ENCODE assay signal across 10 cellular contexts in genomic region chr19:3054972-3055740, GRCh38. TPM values are rescaled to one million over a fixed set of nuclear protein-coding genes. Genes with fewer than 3 reads are reported as not detected.
DNase-seq lines count a peak whose midpoint lies in the region; ATAC-seq and TF ChIP-seq lines count a peak whose summit lies in the region.
"Had no signal": no experiment of that assay in that cellular context is flagged by ENCODE, and none has a peak within 500 bp of the region (broad histone marks: within the 10 kb centered on the region; RNA-seq: fewer than 3 reads in every experiment).

No MANE protein-coding gene starts in this region.

- TF ChIP-seq POLR2A in esophagus muscularis mucosa (IDR thresholded peaks at IDR 0.05; ENCODE audit: low read depth): no peak

- H2BK15ac ChIP-seq in H9 (ENCODE audit: low read depth, low read length): no peak overlapping the region

- CTCF ChIA-PET in PC-9 (lab: Charles Lee): no interaction called here

- H2BK120ac ChIP-seq in H9 (ENCODE audit: low read depth, low read length, poor library complexity, severe bottlenecking): no peak overlapping the region

- H3K4me3 ChIP-seq in DND-41 (ENCODE audit: low read depth in 1 of 2, low read length in 2 of 2) (no peak overlapping the region), PC-9 (peak overlapping the region; percentile 38), esophagus muscularis mucosa (no peak overlapping the region)

- H4K20me1 ChIP-seq in DND-41 (ENCODE audit: insufficient read depth, low read length): peaks cover 67% of the 10 kb centered on the region
- no peaks in the 10 kb centered on the region; the same call in 1 of the 2 replicates for H4K20me1 ChIP-seq in PC-9 (ENCODE audit: insufficient read depth)
- H4K20me1 ChIP-seq in H9 (ENCODE audit: control insufficient read depth, insufficient read depth, insufficient read length): no peaks in the 10 kb centered on the region

- POLR2A ChIA-PET in PC-9 (lab: Charles Lee; ENCODE audit: unreplicated experiment): no interaction called here

- no peak overlapping the region; a peak in 1 of 5 replicates for H3K4me3 Mint-ChIP-seq in H9
- H3K4me3 Mint-ChIP-seq: T-helper 1 cell treated with Interleukin-12 subunit alpha and Interleukin-12 subunit beta and Interleukin-4 antibody, amounts not matched to agents 30 μg/mL and 1 μg/mL, for 36 hours had no signal

- H3K79me2 ChIP-seq in DND-41 (ENCODE audit: insufficient read depth, low read length): peaks cover 36% of the 10 kb centered on the region
- H3K79me2 ChIP-seq in PC-9 (ENCODE audit: low read depth): no peaks in the 10 kb centered on the region
- H3K79me2 ChIP-seq in H9 (ENCODE audit: insufficient read depth, low read length): 0 out of 2 replicates have a peak, but pooled peaks cover 2% of the 10 kb centered on the region

- no peaks in the 10 kb centered on the region for H3K9me2 ChIP-seq in PC-9 (ENCODE audit: insufficient read depth)

- 75% methylated on average over 8 of the region's 20 CpGs for WGBS in esophagus muscularis mucosa
- WGBS in H9 (ENCODE audit: extremely low coverage, insufficient read length, low lambda C conversion rate): no CpG with 5 or more reads among the region's 20 CpGs

- no peak overlapping the region for H3K18ac ChIP-seq in H9 (ENCODE audit: insufficient read length, low read depth, low read length)

- DNase-seq in DND-41 (no peak), PC-9 (peak; percentile 75 to 81), esophagus muscularis mucosa (ENCODE audit: extremely low spot score) (no peak), putamen (ENCODE audit: low spot score) (peak; percentile 39), NCI-H1417 (lab: John Stamatoyannopoulos, UW) (no peak), H9 (no peak), DMS53 (lab: John Stamatoyannopoulos, UW) (no peak), OCI-M1 (lab: John Stamatoyannopoulos, UW) (no peak)
- DNase-seq: activated effector memory CD4-positive, alpha-beta T cell treated with anti-CD3 and anti-CD28 coated beads, Interleukin-2, amount 50 U/mL, for 16 hours had no signal

- no peak overlapping the region for H2AK5ac ChIP-seq in H9 (ENCODE audit: insufficient read length, low read length)

- H2AFZ ChIP-seq in DND-41 (ENCODE audit: low read depth, low read length): no peak overlapping the region
- H2AFZ ChIP-seq in PC-9: no peak overlapping the region
- H2AFZ ChIP-seq in H9 (ENCODE audit: low read length): no peak overlapping the region

- no peaks in the 10 kb centered on the region; a peak in 1 of 5 replicates for H3K9me3 Mint-ChIP-seq in H9
- H3K9me3 Mint-ChIP-seq: T-helper 1 cell treated with Interleukin-12 subunit alpha and Interleukin-12 subunit beta and Interleukin-4 antibody, amounts not matched to agents 30 μg/mL and 1 μg/mL, for 36 hours had no signal

- H3T11ph ChIP-seq in H9 (ENCODE audit: low read length): no peak overlapping the region

- H3K36me3 Mint-ChIP-seq in H9 (ENCODE audit: insufficient read depth in 1 of 3, low read depth in 3 of 3): peaks cover 13 to 49% (median 39%) of the 10 kb centered on the region in 3 experiments; a peak in 6 of 7 replicates

- H3K23ac ChIP-seq in H9 (ENCODE audit: insufficient read length, low read depth, low read length): no peak overlapping the region

- H4K5ac ChIP-seq in H9 (ENCODE audit: insufficient read length, low read depth, low read length): no peak overlapping the region

- TF ChIP-seq EP300 in esophagus muscularis mucosa (IDR thresholded peaks at IDR 0.05): no peak

- no peak overlapping the region for H4K91ac ChIP-seq in H9 (ENCODE audit: insufficient read length, low read depth, low read length)

- intact Hi-C loops in PC-9 (cut with micrococcal nuclease; ENCODE audit: unreplicated experiment): no loop called here
- intact Hi-C loops in esophagus muscularis mucosa (cut with DNase I): loop anchor here (5.0 kb wide), 2 partner anchors 73 to 93 kb away; no protein-coding TSS in a partner anchor

- H3K9me3 ChIP-seq in DND-41 (ENCODE audit: insufficient read depth, low read length, severe bottlenecking) (no peaks in the 10 kb centered on the region), PC-9 (ENCODE audit: insufficient read depth, low read depth) (no peaks in the 10 kb centered on the region), esophagus muscularis mucosa (no peaks in the 10 kb centered on the region), H9 (ENCODE audit: control insufficient read depth, low read depth, low read length) (no peaks in the 10 kb centered on the region)

- no peaks in the 10 kb centered on the region for H3K27me3 Mint-ChIP-seq in H9 (ENCODE audit: low read depth)

- no peak overlapping the region for H3K4ac ChIP-seq in H9 (ENCODE audit: low read depth, low read length)

- H3K27me3 ChIP-seq in DND-41 (ENCODE audit: insufficient read depth, low read length, poor library complexity) (no peaks in the 10 kb centered on the region), PC-9 (ENCODE audit: insufficient read depth, low read depth) (no peaks in the 10 kb centered on the region), esophagus muscularis mucosa (no peaks in the 10 kb centered on the region), H9 (ENCODE audit: insufficient read depth, low read length) (no peaks in the 10 kb centered on the region)

- no peak overlapping the region for H2BK12ac ChIP-seq in H9 (ENCODE audit: insufficient read length, low read depth, low read length)

- no peaks in the 10 kb centered on the region for H3K23me2 ChIP-seq in H9 (ENCODE audit: insufficient read length, low read depth, low read length, poor library complexity, severe bottlenecking)

- H3K27ac ChIP-seq in DND-41 (ENCODE audit: low read length): 0 out of 2 replicates have a peak overlapping the region, but pooled peaks have one; percentile 6
- peak overlapping the region; percentile 73 for H3K27ac ChIP-seq in PC-9
- H3K27ac ChIP-seq in esophagus muscularis mucosa (replicated peaks in 1 of 4): peak overlapping the region; percentile 81 to 99 (median 99)
- no peak overlapping the region for H3K27ac ChIP-seq in H9 (ENCODE audit: insufficient read length, low read depth, low read length)

- H3K4me1 Mint-ChIP-seq in H9: peaks cover 17 to 58% of the 10 kb centered on the region in 2 experiments

- no peaks in the 10 kb centered on the region for H3K79me1 ChIP-seq in H9 (ENCODE audit: insufficient read depth, low read depth, low read length, poor library complexity, severe bottlenecking)

- H2BK5ac ChIP-seq in H9 (ENCODE audit: insufficient read length, low read length): no peak overlapping the region

- no peak overlapping the region for H4K8ac ChIP-seq in H9 (replicated peaks; ENCODE audit: insufficient read length, low read depth, low read length)

- no peak for TF ChIP-seq CTCF in DND-41 (IDR thresholded peaks at IDR 0.05; ENCODE audit: borderline replicate concordance, extremely low read depth, low read length, poor library complexity, severe bottlenecking)
- TF ChIP-seq CTCF in PC-9 (conservative IDR thresholded peaks at IDR 0.05): no peak
- TF ChIP-seq CTCF in esophagus muscularis mucosa (IDR thresholded peaks at IDR 0.05): no peak
- TF ChIP-seq CTCF in H9 (conservative IDR thresholded peaks at IDR 0.05): no peak

- BruUV-seq in PC-9 (replicated peaks; lab: Mats Ljungman, UMichigan): no TSS peak

- H3K4me1 ChIP-seq in DND-41 (ENCODE audit: insufficient read depth, low read length): peaks cover 20% of the 10 kb centered on the region
- peaks cover 18% of the 10 kb centered on the region for H3K4me1 ChIP-seq in PC-9 (replicated peaks; ENCODE audit: insufficient read depth)
- H3K4me1 ChIP-seq in esophagus muscularis mucosa: peaks cover 49 to 68% (median 59%) of the 10 kb centered on the region in 4 donors
- H3K4me1 ChIP-seq in H9 (ENCODE audit: insufficient read depth, low read length): no peaks in the 10 kb centered on the region; the same call in 1 of the 2 replicates

- H3K27ac Mint-ChIP-seq in H9: peak overlapping the region in 1 of 3 experiments; percentile 64; a peak in 1 of 7 replicates
- H3K27ac Mint-ChIP-seq: T-helper 1 cell treated with Interleukin-12 subunit alpha and Interleukin-12 subunit beta and Interleukin-4 antibody, amounts not matched to agents 30 μg/mL and 1 μg/mL, for 36 hours had no signal

- no peak overlapping the region for H2BK20ac ChIP-seq in H9 (ENCODE audit: low read depth, low read length, poor library complexity, severe bottlenecking)

- no peak for ATAC-seq in DND-41 (ENCODE audit: insufficient read depth, low read depth)

- no peak overlapping the region for H3K4me2 ChIP-seq in DND-41 (ENCODE audit: insufficient read depth, low read length)
- peak overlapping the region; percentile 65 for H3K4me2 ChIP-seq in PC-9
- H3K4me2 ChIP-seq in H9 (ENCODE audit: insufficient read depth, insufficient read length, low read length): no peak overlapping the region

- peaks cover 25% of the 10 kb centered on the region; the same call in 1 of the 2 replicates for H3F3A ChIP-seq in PC-9 (ENCODE audit: insufficient read depth, low read depth)

- H3K14ac ChIP-seq in H9 (ENCODE audit: insufficient read depth, low read length): no peak overlapping the region

- H3K36me3 ChIP-seq in DND-41 (ENCODE audit: insufficient read depth, low read length): peaks cover 73% of the 10 kb centered on the region
- no peaks in the 10 kb centered on the region for H3K36me3 ChIP-seq in PC-9 (ENCODE audit: low read depth)
- peaks cover 26 to 75% (median 67%) of the 10 kb centered on the region in 4 donors for H3K36me3 ChIP-seq in esophagus muscularis mucosa

- H3K56ac ChIP-seq in H9 (ENCODE audit: insufficient read length, low read depth, low read length): no peak overlapping the region

- no peak overlapping the region for H3K9ac ChIP-seq in DND-41 (ENCODE audit: low read depth, low read length)
- no peak overlapping the region for H3K9ac ChIP-seq in H9 (ENCODE audit: extremely low read depth, insufficient read length, low read length)

RNA-seq across cellular contexts. Expression of gene TLE5, which starts 7.1 kb away (rescaled TPM):
- total RNA-seq in PC-9 (2021) (210 and 217 TPM in 2 replicates), esophagus muscularis mucosa (100 to 1,000 TPM; 657 to 947 (median 804) TPM), H9 (2021) (218 and 221 TPM in 2 replicates)

RNA-seq across cellular contexts. Expression of gene TLE2, which starts 26.1 kb away (rescaled TPM):
- total RNA-seq in PC-9 (2021): 13.7 and 21.8 TPM in 2 replicates
- 10 to 100 TPM; 34.0 to 51.2 (median 44.1) TPM for total RNA-seq in esophagus muscularis mucosa
- total RNA-seq in H9 (2021): 3.1 and 4.2 TPM in 2 replicates

RNA-seq across cellular contexts. Expression of gene GNA11, which starts 39.0 kb away (rescaled TPM):
- total RNA-seq in PC-9 (2021) (36.9 and 38.8 TPM in 2 replicates), esophagus muscularis mucosa (100 to 1,000 TPM in 3 of 4 donors, 10 to 100 TPM in 1; 90.5 to 169 (median 119) TPM), H9 (2021) (23.1 and 24.0 TPM in 2 replicates)

Comparison
In these comparisons a context has a peak if more than half of its experiments do, and no peak if none do; other contexts are left out.
1. DNase-seq: peak in PC-9 (2 of 2) and putamen (single experiment); none in DND-41 (single experiment), esophagus muscularis mucosa (single experiment), NCI-H1417 (0 of 3), H9 (single experiment), DMS53 (single experiment) and OCI-M1 (single experiment).